Comparison of ENCODE assay signal across 8 cellular contexts in the genomic region with DNA sequence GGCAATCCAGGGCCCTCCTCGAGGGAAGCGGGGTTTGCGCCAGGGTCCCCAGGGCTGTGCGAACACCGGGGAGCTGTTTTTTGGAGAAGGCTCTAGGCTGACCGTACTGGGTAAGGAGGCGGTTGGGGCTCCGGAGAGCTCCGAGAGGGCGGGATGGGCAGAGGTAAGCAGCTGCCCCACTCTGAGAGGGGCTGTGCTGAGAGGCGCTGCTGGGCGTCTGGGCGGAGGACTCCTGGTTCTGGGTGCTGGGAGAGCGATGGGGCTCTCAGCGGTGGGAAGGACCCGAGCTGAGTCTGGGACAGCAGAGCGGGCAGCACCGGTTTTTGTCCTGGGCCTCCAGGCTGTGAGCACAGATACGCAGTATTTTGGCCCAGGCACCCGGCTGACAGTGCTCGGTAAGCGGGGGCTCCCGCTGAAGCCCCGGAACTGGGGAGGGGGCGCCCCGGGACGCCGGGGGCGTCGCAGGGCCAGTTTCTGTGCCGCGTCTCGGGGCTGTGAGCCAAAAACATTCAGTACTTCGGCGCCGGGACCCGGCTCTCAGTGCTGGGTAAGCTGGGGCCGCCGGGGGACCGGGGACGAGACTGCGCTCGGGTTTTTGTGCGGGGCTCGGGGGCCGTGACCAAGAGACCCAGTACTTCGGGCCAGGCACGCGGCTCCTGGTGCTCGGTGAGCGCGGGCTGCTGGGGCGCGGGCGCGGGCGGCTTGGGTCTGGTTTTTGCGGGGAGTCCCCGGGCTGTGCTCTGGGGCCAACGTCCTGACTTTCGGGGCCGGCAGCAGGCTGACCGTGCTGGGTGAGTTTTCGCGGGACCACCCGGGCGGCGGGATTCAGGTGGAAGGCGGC. TPM values are rescaled to one million over a fixed set of nuclear protein-coding genes. Genes with fewer than 3 reads are reported as not detected.
A peak's percentile ranks its signal among the peaks of the same experiment; 100 is the strongest.
DNase-seq lines count a peak whose midpoint lies in the region; ATAC-seq, FAIRE-seq and TF ChIP-seq lines count a peak whose summit lies in the region.

No MANE protein-coding gene starts in this region.

- peak; percentile 35 for ATAC-seq in GM21423 (IDR thresholded peaks at IDR 0.05; ENCODE audit: unreplicated experiment)
- no peak for ATAC-seq in HG02840 (IDR thresholded peaks at IDR 0.05; ENCODE audit: low FRiP score, unreplicated experiment)

- TSS peak; percentile 38 for BruUV-seq in endothelial cell of umbilical vein (replicated peaks; lab: Mats Ljungman, UMichigan)

- no peaks in the 10 kb centered on the region for H3K9me1 ChIP-seq in endothelial cell of umbilical vein (replicated peaks; ENCODE audit: control insufficient read depth, extremely low read depth, insufficient read depth, low read length)

- H3F3A ChIP-seq in OCI-LY1 (ENCODE audit: insufficient read depth, low read length): no peaks in the 10 kb centered on the region

- POLR2A ChIA-PET in endothelial cell of umbilical vein (lab: Charles Lee): interaction anchor here (1.3 to 1.8 kb wide), 2 partner anchors 11 kb away, joined by 6 to 7 read pairs; no protein-coding TSS in a partner anchor

- CTCF ChIA-PET in endothelial cell of umbilical vein (lab: Charles Lee): interaction anchor here (0.9 to 20.4 kb wide), 6 partner anchors 13 to 276 kb away, joined by 3 to 425 read pairs (median 6); no protein-coding TSS in a partner anchor

- TF ChIP-seq POLR2A in endothelial cell of umbilical vein (IDR thresholded peaks at IDR 0.05; ENCODE audit: low read depth, low read length): no peak

- peak overlapping the region; percentile 66 for H3K4me2 ChIP-seq in OCI-LY1 (ENCODE audit: low read length)
- H3K4me2 ChIP-seq in endothelial cell of umbilical vein (ENCODE audit: insufficient read depth, low read length): peak overlapping the region; percentile 68
- H3K4me2 ChIP-seq in parathyroid adenoma (ENCODE audit: low read length): peak overlapping the region; percentile 82

- no peaks in the 10 kb centered on the region for H3K27me3 ChIP-seq in OCI-LY1 (ENCODE audit: insufficient read depth, low read length)
- H3K27me3 ChIP-seq in endothelial cell of umbilical vein (ENCODE audit: control insufficient read depth in 2 of 2, insufficient read depth in 2 of 2, low read length in 2 of 2): no peaks in the 10 kb centered on the region
- peaks cover 7% of the 10 kb centered on the region for H3K27me3 ChIP-seq in parathyroid adenoma (ENCODE audit: control insufficient read depth, insufficient read depth, low read length)

- no peak for TF ChIP-seq CTCF in OCI-LY1 (IDR thresholded peaks at IDR 0.05; ENCODE audit: low read length)
- no peak for TF ChIP-seq CTCF in endothelial cell of umbilical vein (IDR thresholded peaks at IDR 0.05; ENCODE audit: extremely low read depth in 1 of 2, insufficient read depth in 1 of 2, low read depth in 1 of 2, low read length in 2 of 2)
- TF ChIP-seq CTCF in parathyroid adenoma (IDR thresholded peaks at IDR 0.05): no peak

- no peak overlapping the region for H2AFZ ChIP-seq in OCI-LY1 (ENCODE audit: low read length)
- H2AFZ ChIP-seq in endothelial cell of umbilical vein (ENCODE audit: low read depth, low read length): peak overlapping the region; percentile 45
- H2AFZ ChIP-seq in parathyroid adenoma: peak overlapping the region; percentile 74

- no peaks in the 10 kb centered on the region for H3K9me3 ChIP-seq in OCI-LY1 (ENCODE audit: low read length)
- H3K9me3 ChIP-seq in endothelial cell of umbilical vein (replicated peaks; ENCODE audit: control insufficient read depth, insufficient read depth, low read length): no peaks in the 10 kb centered on the region
- H3K9me3 ChIP-seq in parathyroid adenoma (ENCODE audit: control insufficient read depth, low read length): no peaks in the 10 kb centered on the region

- DNase-seq in D341Med (ENCODE audit: low spot score): peak; percentile 58
- no peak for DNase-seq in endothelial cell of umbilical vein (ENCODE audit: low read depth, low spot score)
- DNase-seq in NCI-H446 treated with DMSO at 0.1 percent for 48 hours (lab: John Stamatoyannopoulos, UW): no peak
- no peak for DNase-seq in NCI-H510A (lab: John Stamatoyannopoulos, UW)

- H3K9ac ChIP-seq in OCI-LY1 (ENCODE audit: low read length) (peak overlapping the region; percentile 69), endothelial cell of umbilical vein (replicated peaks; ENCODE audit: extremely low read depth, insufficient read depth, low read length) (peak overlapping the region; percentile 76), parathyroid adenoma (no peak overlapping the region)

- dilution Hi-C loops in endothelial cell of umbilical vein (cut with MboI; ENCODE audit: extremely low pct_ligation_motif_present, low sequenced_read_pairs): no loop called here

- H3K79me2 ChIP-seq in OCI-LY1 (ENCODE audit: insufficient read depth, low read length) (no peaks in the 10 kb centered on the region), endothelial cell of umbilical vein (ENCODE audit: control insufficient read depth, insufficient read depth, low read length) (peaks cover 60% of the 10 kb centered on the region), parathyroid adenoma (no peaks in the 10 kb centered on the region)

- H4K20me1 ChIP-seq in OCI-LY1 (ENCODE audit: insufficient read depth, low read length): no peaks in the 10 kb centered on the region
- no peaks in the 10 kb centered on the region for H4K20me1 ChIP-seq in endothelial cell of umbilical vein (replicated peaks; ENCODE audit: control insufficient read depth, extremely low read depth, insufficient read depth, low read length)

- peak overlapping the region; percentile 62 for H3K4me3 ChIP-seq in OCI-LY1 (ENCODE audit: low read depth, low read length, poor library complexity, severe bottlenecking)
- H3K4me3 ChIP-seq in endothelial cell of umbilical vein (replicated peaks in 1 of 3; ENCODE audit: insufficient read depth in 1 of 3, low read depth in 1 of 3, low read length in 3 of 3): peak overlapping the region; percentile 62 to 76 (median 69)
- H3K4me3 ChIP-seq in parathyroid adenoma (ENCODE audit: low read depth, low read length): peak overlapping the region; percentile 30

- intact Hi-C loops in endothelial cell of umbilical vein (cut with micrococcal nuclease): loop anchor here (1.0 to 5.0 kb wide), 2 partner anchors 12 to 84 kb away; no protein-coding TSS in a partner anchor

- H3K4me1 ChIP-seq in OCI-LY1 (ENCODE audit: insufficient read depth, low read length, severe bottlenecking) (peaks cover 54% of the 10 kb centered on the region), endothelial cell of umbilical vein (ENCODE audit: control insufficient read depth, extremely low read depth, insufficient read depth, low read length) (peaks cover 28% of the 10 kb centered on the region), parathyroid adenoma (peaks cover 6% of the 10 kb centered on the region)

- no peaks in the 10 kb centered on the region for H3K9me2 ChIP-seq in OCI-LY1 (ENCODE audit: low read depth, low read length)

- no peaks in the 10 kb centered on the region for H3K36me3 ChIP-seq in OCI-LY1 (ENCODE audit: insufficient read depth, low read length)
- H3K36me3 ChIP-seq in endothelial cell of umbilical vein (ENCODE audit: control insufficient read depth in 2 of 2, extremely low read depth in 1 of 2, insufficient read depth in 2 of 2, low read length in 2 of 2): no peaks in the 10 kb centered on the region
- H3K36me3 ChIP-seq in parathyroid adenoma (ENCODE audit: control insufficient read depth, insufficient read depth, low read length): no peaks in the 10 kb centered on the region

- peak overlapping the region; percentile 73 for H3K27ac ChIP-seq in OCI-LY1 (ENCODE audit: low read depth, low read length, poor library complexity, severe bottlenecking)
- peak overlapping the region; percentile 63 for H3K27ac ChIP-seq in endothelial cell of umbilical vein (ENCODE audit: insufficient read depth, low read depth, low read length)
- no peak overlapping the region for H3K27ac ChIP-seq in parathyroid adenoma

- FAIRE-seq in endothelial cell of umbilical vein (lab: Jason Lieb, UNC): no peak

TF ChIP-seq in endothelial cell of umbilical vein, 7 proteins besides CTCF, POLR2A, EP300 and RAD21:
- TF ChIP-seq POLR2AphosphoS5 (IDR thresholded peaks at IDR 0.05; ENCODE audit: insufficient read depth, low read depth, low read length): peak; percentile 38
- no peak for TF ChIP-seq GATA2 (IDR thresholded peaks at IDR 0.05; ENCODE audit: insufficient read depth, insufficient read length, low read depth, low read length)

RNA-seq across cellular contexts. Expression of gene PRSS2, which starts 26.0 kb away (rescaled TPM):
- not detected in 2 replicates for total RNA-seq in endothelial cell of umbilical vein
- 0.13 and 0.25 TPM in 2 replicates for polyA plus RNA-seq in endothelial cell of umbilical vein
- 0.10 TPM in 1 of 2 replicates, not detected in the other for polyA plus RNA-seq in endothelial cell of umbilical vein (2011; cell fraction: cytosol; rRNA removed)
- not detected in 2 replicates for polyA plus RNA-seq in endothelial cell of umbilical vein (2011; cell fraction: nucleus; rRNA removed)
- polyA plus RNA-seq in endothelial cell of umbilical vein (2012): not detected in 2 replicates
- polyA minus RNA-seq in endothelial cell of umbilical vein: 0.70 TPM in 1 of 2 replicates, not detected in the other
- polyA minus RNA-seq in endothelial cell of umbilical vein (2011; cell fraction: cytosol; rRNA and poly(A)+ RNA removed): not detected
- not detected in 2 replicates for polyA minus RNA-seq in endothelial cell of umbilical vein (2011; cell fraction: nucleus; rRNA and poly(A)+ RNA removed)

RNA-seq across cellular contexts. Expression of gene PRSS1, which starts 47.4 kb away (rescaled TPM):
- total RNA-seq in endothelial cell of umbilical vein: not detected in 2 replicates
- polyA plus RNA-seq in endothelial cell of umbilical vein: not detected in 2 replicates
- not detected in 2 replicates for polyA plus RNA-seq in endothelial cell of umbilical vein (2011; cell fraction: cytosol; rRNA removed)
- not detected in 2 replicates for polyA plus RNA-seq in endothelial cell of umbilical vein (2011; cell fraction: nucleus; rRNA removed)
- polyA plus RNA-seq in endothelial cell of umbilical vein (2012): not detected in 2 replicates
- not detected in 2 replicates for polyA minus RNA-seq in endothelial cell of umbilical vein
- not detected for polyA minus RNA-seq in endothelial cell of umbilical vein (2011; cell fraction: cytosol; rRNA and poly(A)+ RNA removed)
- not detected in 2 replicates for polyA minus RNA-seq in endothelial cell of umbilical vein (2011; cell fraction: nucleus; rRNA and poly(A)+ RNA removed)

RNA-seq across cellular contexts. Expression of gene EPHB6, which starts 58.2 kb away (rescaled TPM):
- 2.9 TPM in 2 replicates for total RNA-seq in endothelial cell of umbilical vein
- 0.62 and 0.86 TPM in 2 replicates for polyA plus RNA-seq in endothelial cell of umbilical vein
- polyA plus RNA-seq in endothelial cell of umbilical vein (2011; cell fraction: cytosol; rRNA removed): 0.41 and 0.52 TPM in 2 replicates
- polyA plus RNA-seq in endothelial cell of umbilical vein (2011; cell fraction: nucleus; rRNA removed): 1.5 and 2.2 TPM in 2 replicates
- 0.71 and 3.3 TPM in 2 replicates for polyA plus RNA-seq in endothelial cell of umbilical vein (2012)
- 1.7 and 2.2 TPM in 2 replicates for polyA minus RNA-seq in endothelial cell of umbilical vein
- polyA minus RNA-seq in endothelial cell of umbilical vein (2011; cell fraction: cytosol; rRNA and poly(A)+ RNA removed): not detected
- 0.29 and 0.43 TPM in 2 replicates for polyA minus RNA-seq in endothelial cell of umbilical vein (2011; cell fraction: nucleus; rRNA and poly(A)+ RNA removed)
